9 cellular contexts compared by ENCODE assay signal in the genomic region with DNA sequence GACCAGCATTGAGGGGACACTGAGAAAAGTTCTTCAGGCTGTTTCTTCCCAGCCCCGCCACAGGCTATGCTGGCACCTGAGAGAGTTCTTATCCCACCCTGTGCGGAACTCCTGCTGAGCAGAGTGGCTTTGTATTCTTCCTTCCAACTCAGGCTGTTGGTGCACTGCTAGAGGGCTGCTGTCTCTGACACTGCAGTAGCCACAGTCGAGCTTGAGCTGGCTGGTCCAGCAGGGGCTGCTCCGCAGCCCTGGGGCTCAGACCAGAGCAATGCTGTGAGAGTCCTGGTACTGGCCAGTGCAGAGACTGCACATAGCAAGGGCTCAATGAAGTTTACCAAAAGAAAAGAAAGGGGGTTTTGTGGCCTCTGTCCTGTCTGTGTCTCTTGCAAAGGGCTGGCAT. TPM values are rescaled to one million over a fixed set of nuclear protein-coding genes. Genes with fewer than 3 reads are reported as not detected.
A peak's percentile ranks its signal among the peaks of the same experiment; 100 is the strongest.
DNase-seq lines count a peak whose midpoint lies in the region; ATAC-seq and TF ChIP-seq lines count a peak whose summit lies in the region.
"Had no signal": no experiment of that assay in that cellular context is flagged by ENCODE, and none has a peak within 500 bp of the region (broad histone marks: within the 10 kb centered on the region; RNA-seq: fewer than 3 reads in every experiment).

No MANE protein-coding gene starts in this region.

- CTCF ChIA-PET in activated CD4-positive, alpha-beta T cell treated with anti-CD3 and anti-CD28 coated beads, Interleukin-2, amount 10 ng/mL, durations not matched to agents 7 days and 5 days (lab: Charles Lee): interaction anchor here (1.1 to 13.3 kb wide), 3 partner anchors 8 to 28 kb away, joined by 3 to 212 read pairs (median 42); no protein-coding TSS in a partner anchor

- H3K27ac ChIP-seq in right lobe of liver (peak overlapping the region; percentile 8 to 87 (median 67)), substantia nigra (ENCODE audit: low read depth, low read length, poor library complexity, severe bottlenecking) (peak overlapping the region; percentile 28)

- H3K9me3 Mint-ChIP-seq in activated CD4-positive, alpha-beta T cell treated with anti-CD3 and anti-CD28 coated beads, Interleukin-2, amount 10 ng/mL, durations not matched to agents 7 days and 5 days: no peaks in the 10 kb centered on the region
- no peaks in the 10 kb centered on the region for H3K9me3 Mint-ChIP-seq in activated naive CD4-positive, alpha-beta T cell treated with anti-CD3 and anti-CD28 coated beads, Interleukin-2, amount 50 U/mL, for 72 hours

- H3K9me3 ChIP-seq in right lobe of liver: no peaks in the 10 kb centered on the region

- peaks cover 0 to 9% (median 0%) of the 10 kb centered on the region in 4 donors for H3K36me3 ChIP-seq in right lobe of liver

- no peaks in the 10 kb centered on the region for H3K27me3 ChIP-seq in right lobe of liver

- WGBS in right lobe of liver (ENCODE audit: insufficient coverage, low coverage, low lambda C conversion rate, missing lambda C conversion rate): 72% methylated on average over 3 of the region's 4 CpGs

- intact Hi-C loops in right lobe of liver (cut with DNase I): no loop called here

- H3K4me1 Mint-ChIP-seq in activated CD4-positive, alpha-beta T cell treated with anti-CD3 and anti-CD28 coated beads, Interleukin-2, amount 10 ng/mL, durations not matched to agents 7 days and 5 days: peaks cover 68% of the 10 kb centered on the region

- no peak overlapping the region for H3K4me3 ChIP-seq in right lobe of liver

- peaks cover 0 to 71% (median 28%) of the 10 kb centered on the region in 4 donors for H3K4me1 ChIP-seq in right lobe of liver

- peaks cover 51% of the 10 kb centered on the region for H3K36me3 Mint-ChIP-seq in activated CD4-positive, alpha-beta T cell treated with anti-CD3 and anti-CD28 coated beads, Interleukin-2, amount 10 ng/mL, durations not matched to agents 7 days and 5 days (ENCODE audit: low read depth)
- peaks cover 21 to 28% of the 10 kb centered on the region in 2 donors for H3K36me3 Mint-ChIP-seq in activated naive CD4-positive, alpha-beta T cell treated with anti-CD3 and anti-CD28 coated beads, Interleukin-2, amount 50 U/mL, for 72 hours

- H3K4me3 Mint-ChIP-seq in activated CD4-positive, alpha-beta T cell treated with anti-CD3 and anti-CD28 coated beads, Interleukin-2, amount 10 ng/mL, durations not matched to agents 7 days and 5 days: peak overlapping the region; percentile 93

- no peak for TF ChIP-seq CTCF in right lobe of liver (IDR thresholded peaks at IDR 0.05)

- no peak for ATAC-seq in activated naive CD4-positive, alpha-beta T cell treated with anti-CD3 and anti-CD28 coated beads, Interleukin-2, amount 50 U/mL, for 72 hours
- ATAC-seq in right lobe of liver (no peak), GM21367 (IDR thresholded peaks at IDR 0.05; ENCODE audit: unreplicated experiment) (no peak), GM19395 (IDR thresholded peaks at IDR 0.05; ENCODE audit: unreplicated experiment) (no peak)

- H3K27ac Mint-ChIP-seq in activated CD4-positive, alpha-beta T cell treated with anti-CD3 and anti-CD28 coated beads, Interleukin-2, amount 10 ng/mL, durations not matched to agents 7 days and 5 days: peak overlapping the region; percentile 97
- peak overlapping the region; percentile 90 to 98 for H3K27ac Mint-ChIP-seq in activated naive CD4-positive, alpha-beta T cell treated with anti-CD3 and anti-CD28 coated beads, Interleukin-2, amount 50 U/mL, for 72 hours

- POLR2A ChIA-PET in activated CD4-positive, alpha-beta T cell treated with anti-CD3 and anti-CD28 coated beads, Interleukin-2, amount 10 ng/mL, durations not matched to agents 7 days and 5 days (lab: Charles Lee): no interaction called here

- DNase-seq in activated CD4-positive, alpha-beta T cell treated with anti-CD3 and anti-CD28 coated beads, Interleukin-2, amount 10 ng/mL, durations not matched to agents 7 days and 5 days: no peak
- DNase-seq in activated CD4-positive, alpha-beta T cell treated with anti-CD3 and anti-CD28 coated beads for 1 hour: no peak
- DNase-seq in activated naive CD4-positive, alpha-beta T cell treated with anti-CD3 and anti-CD28 coated beads, Interleukin-2, amount 50 U/mL, for 72 hours (ENCODE audit: low spot score in 2 of 2): no peak
- DNase-seq in right lobe of liver (no peak), substantia nigra (lab: John Stamatoyannopoulos, UW) (no peak), DMS 273 treated with DMSO at 0.1 percent for 48 hours (lab: John Stamatoyannopoulos, UW) (no peak)
- DNase-seq: NCI-H524 treated with DMSO at 0.1 percent for 48 hours had no signal

- TF ChIP-seq POLR2A in right lobe of liver (IDR thresholded peaks at IDR 0.05): no peak

- H3K27me3 Mint-ChIP-seq in activated CD4-positive, alpha-beta T cell treated with anti-CD3 and anti-CD28 coated beads, Interleukin-2, amount 10 ng/mL, durations not matched to agents 7 days and 5 days: no peaks in the 10 kb centered on the region

RNA-seq across cellular contexts. Expression of a gene that starts 3.6 kb away (rescaled TPM):
- 100 to 1,000 TPM; 489 to 524 TPM for total RNA-seq in activated CD4-positive, alpha-beta T cell treated with anti-CD3 and anti-CD28 coated beads, Interleukin-2, amount 10 ng/mL, durations not matched to agents 7 days and 5 days
- 100 to 1,000 TPM; 313 to 349 TPM for total RNA-seq in activated naive CD4-positive, alpha-beta T cell treated with anti-CD3 and anti-CD28 coated beads, Interleukin-2, amount 50 U/mL, for 72 hours
- 100 to 1,000 TPM in 2 of 6 experiments, 10 to 100 TPM in 4; 73.3 to 125 (median 98.7) TPM for total RNA-seq in right lobe of liver

RNA-seq across cellular contexts. Expression of a gene that starts 29.3 kb away (rescaled TPM):
- under 1 TPM; 0.37 to 0.60 TPM for total RNA-seq in activated CD4-positive, alpha-beta T cell treated with anti-CD3 and anti-CD28 coated beads, Interleukin-2, amount 10 ng/mL, durations not matched to agents 7 days and 5 days
- 1 to 10 TPM in 1 of 2 donors, under 1 TPM in 1; 0.77 to 4.1 TPM for total RNA-seq in activated naive CD4-positive, alpha-beta T cell treated with anti-CD3 and anti-CD28 coated beads, Interleukin-2, amount 50 U/mL, for 72 hours
- total RNA-seq in right lobe of liver: 1 to 10 TPM; 1.7 to 4.5 (median 2.6) TPM

RNA-seq across cellular contexts. Expression of a gene that starts 34.6 kb away (rescaled TPM):
- total RNA-seq in activated CD4-positive, alpha-beta T cell treated with anti-CD3 and anti-CD28 coated beads, Interleukin-2, amount 10 ng/mL, durations not matched to agents 7 days and 5 days: not detected
- not detected for total RNA-seq in activated naive CD4-positive, alpha-beta T cell treated with anti-CD3 and anti-CD28 coated beads, Interleukin-2, amount 50 U/mL, for 72 hours
- total RNA-seq in right lobe of liver: 100 to 1,000 TPM in 4 of 6 experiments, 10 to 100 TPM in 2; 77.7 to 311 (median 190) TPM

RNA-seq across cellular contexts. Expression of a gene that starts 39.2 kb away (rescaled TPM):
- total RNA-seq in activated CD4-positive, alpha-beta T cell treated with anti-CD3 and anti-CD28 coated beads, Interleukin-2, amount 10 ng/mL, durations not matched to agents 7 days and 5 days: not detected
- not detected for total RNA-seq in activated naive CD4-positive, alpha-beta T cell treated with anti-CD3 and anti-CD28 coated beads, Interleukin-2, amount 50 U/mL, for 72 hours
- total RNA-seq in right lobe of liver: not detected

RNA-seq across cellular contexts. Expression of a gene that starts 48.2 kb away (rescaled TPM):
- not detected for total RNA-seq in activated CD4-positive, alpha-beta T cell treated with anti-CD3 and anti-CD28 coated beads, Interleukin-2, amount 10 ng/mL, durations not matched to agents 7 days and 5 days
- not detected for total RNA-seq in activated naive CD4-positive, alpha-beta T cell treated with anti-CD3 and anti-CD28 coated beads, Interleukin-2, amount 50 U/mL, for 72 hours
- under 1 TPM in 1 of 6 experiments, not detected in 5; 0.07 TPM for total RNA-seq in right lobe of liver

Comparison
In these comparisons a context has a peak if more than half of its experiments do, and no peak if none do; other contexts are left out.
1. RNA of a gene that starts 34.6 kb away (total RNA-seq): 77.7 to 311 TPM in right lobe of liver; not detected in activated naive CD4-positive, alpha-beta T cell treated with anti-CD3 and anti-CD28 coated beads, Interleukin-2, amount 50 U/mL, for 72 hours and not detected in activated CD4-positive, alpha-beta T cell treated with anti-CD3 and anti-CD28 coated beads, Interleukin-2, amount 10 ng/mL, durations not matched to agents 7 days and 5 days; every median in the first group is over 10 times any median in the second.